17 cellular contexts compared by ENCODE assay signal in the genomic region with DNA sequence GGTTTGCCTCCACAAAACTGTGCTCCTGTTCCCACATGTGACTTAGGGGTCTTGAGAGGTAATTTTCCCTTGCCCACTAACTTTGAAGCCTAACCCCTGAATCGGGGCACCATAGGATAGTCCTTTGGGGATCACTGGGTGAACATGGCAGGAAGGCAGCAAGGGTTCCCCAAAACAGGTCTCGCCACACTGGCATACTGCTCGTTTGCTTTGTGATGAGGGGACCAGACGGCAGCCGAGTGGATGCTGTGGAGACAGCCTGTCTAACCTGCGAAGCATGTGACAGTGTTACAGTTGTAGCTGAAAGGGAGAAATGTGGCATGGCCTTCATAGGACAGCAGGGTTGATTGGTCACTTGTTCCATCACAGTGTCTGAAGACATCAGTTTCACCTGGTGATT. TPM values are rescaled to one million over a fixed set of nuclear protein-coding genes. Genes with fewer than 3 reads are reported as not detected.
DNase-seq lines count a peak whose midpoint lies in the region; ATAC-seq and TF ChIP-seq lines count a peak whose summit lies in the region.
"Had no signal": no experiment of that assay in that cellular context is flagged by ENCODE, and none has a peak within 500 bp of the region (broad histone marks: within the 10 kb centered on the region; RNA-seq: fewer than 3 reads in every experiment).

No MANE protein-coding gene starts in this region.

- H3K9me3 ChIP-seq in right cardiac atrium (ENCODE audit: control insufficient read depth, low read length), result no peaks in the 10 kb centered on the region
- H3K9me3 ChIP-seq in esophagus (ENCODE audit: control insufficient read depth in 2 of 2, insufficient read depth in 1 of 2, low read depth in 1 of 2, low read length in 1 of 2), result no peaks in the 10 kb centered on the region
- no peaks in the 10 kb centered on the region for H3K9me3 ChIP-seq in osteoblast (ENCODE audit: low read depth, low read length)
- H3K9me3 ChIP-seq in thyroid gland, result no peaks in the 10 kb centered on the region

- H3K27ac ChIP-seq in right cardiac atrium (ENCODE audit: low read length), result peak overlapping the region; percentile 43
- peak overlapping the region; percentile 24 to 33 for H3K27ac ChIP-seq in esophagus (ENCODE audit: low read depth in 2 of 2, low read length in 1 of 2)
- peak overlapping the region; percentile 80 for H3K27ac ChIP-seq in osteoblast (ENCODE audit: low read depth, low read length)
- H3K27ac ChIP-seq in thyroid gland, result peak overlapping the region in 2 of 3 donors; percentile 40 to 52

- H3K27me3 ChIP-seq in right cardiac atrium (ENCODE audit: control insufficient read depth, insufficient read depth), result no peaks in the 10 kb centered on the region
- no peaks in the 10 kb centered on the region for H3K27me3 ChIP-seq in esophagus (ENCODE audit: control insufficient read depth in 1 of 2, insufficient read depth in 2 of 2, low read length in 2 of 2)
- no peaks in the 10 kb centered on the region for H3K27me3 ChIP-seq in osteoblast (ENCODE audit: insufficient read depth, low read length)
- no peaks in the 10 kb centered on the region for H3K27me3 ChIP-seq in thyroid gland

- WGBS in right cardiac atrium, result 83% methylated on average over 6 of the region's 6 CpGs
- WGBS in esophagus, 2 donors, result 87 to 91% methylated on average over 6 of the region's 6 CpGs
- whole genome bisulfite sequencing in thyroid gland, 2 donors, result 71 to 79% methylated on average over 6 of the region's 6 CpGs

- H3K36me3 ChIP-seq in esophagus (ENCODE audit: control insufficient read depth in 2 of 2, insufficient read depth in 2 of 2, low read length in 1 of 2) (peaks cover 36 to 58% of the 10 kb centered on the region in 2 donors), osteoblast (ENCODE audit: insufficient read depth, low read length) (peaks cover 61% of the 10 kb centered on the region), thyroid gland (peaks cover 58 to 66% of the 10 kb centered on the region in 2 donors)

- no peak overlapping the region for H3K27ac Mint-ChIP-seq in activated naive CD8-positive, alpha-beta T cell treated with anti-CD3 and anti-CD28 coated beads, Interleukin-2, amount 50 U/mL, for 24 hours
- H3K27ac Mint-ChIP-seq: CD4-positive, alpha-beta T cell; IgD-negative memory B cell; stimulated activated memory B cell treated with anti-CD40 and anti-IgM and Interleukin-4, amounts not matched to agents 10 μg/mL and 1 μg/mL and 100 μg/mL, for 72 hours had no signal

- no peak for TF ChIP-seq POLR2A in thyroid gland (IDR thresholded peaks at IDR 0.05)

- H3K9me3 Mint-ChIP-seq in activated naive CD8-positive, alpha-beta T cell treated with anti-CD3 and anti-CD28 coated beads, Interleukin-2, amount 50 U/mL, for 24 hours, result no peaks in the 10 kb centered on the region
- H3K9me3 Mint-ChIP-seq: CD4-positive, alpha-beta T cell; IgD-negative memory B cell; stimulated activated memory B cell treated with anti-CD40 and anti-IgM and Interleukin-4, amounts not matched to agents 10 μg/mL and 1 μg/mL and 100 μg/mL, for 72 hours had no signal

- H4K20me1 ChIP-seq in osteoblast (ENCODE audit: insufficient read depth, low read length), result no peaks in the 10 kb centered on the region

- peaks cover 29% of the 10 kb centered on the region for H3K36me3 Mint-ChIP-seq in activated naive CD8-positive, alpha-beta T cell treated with anti-CD3 and anti-CD28 coated beads, Interleukin-2, amount 50 U/mL, for 24 hours (ENCODE audit: low read depth)

- DNase-seq in right cardiac atrium (no peak), Right ventricle myocardium inferior (ENCODE audit: missing footprints) (no peak), osteoblast (ENCODE audit: insufficient read length, low spot score, missing footprints) (no peak), thyroid gland (no peak), SHP77 treated with DMSO at 0.1 percent for 48 hours (lab: John Stamatoyannopoulos, UW) (no peak), MV-4-11 (lab: John Stamatoyannopoulos, UW) (no peak)
- no peak for DNase-seq in activated naive CD8-positive, alpha-beta T cell treated with anti-CD3 and anti-CD28 coated beads, Interleukin-2, amount 50 U/mL, for 24 hours
- DNase-seq: activated CD4-positive, alpha-beta T cell treated with anti-CD3 and anti-CD28 coated beads for 1 hour; activated CD8-positive, alpha-beta memory T cell treated with anti-CD3 and anti-CD28 coated beads, Interleukin-2, amount 50 U/mL, for 4 hours; activated gamma-delta T cell; CD4-positive, alpha-beta T cell; DMS53; stimulated activated CD4-positive, alpha-beta T cell treated with anti-CD3 and anti-CD28 coated beads, Interleukin-12 subunit alpha, Interleukin-12 subunit beta, amount 100 ng/mL, for 4 hours had no signal

- H3K4me3 ChIP-seq in right cardiac atrium (ENCODE audit: low read length), result no peak overlapping the region
- no peak overlapping the region for H3K4me3 ChIP-seq in esophagus (ENCODE audit: low read depth in 1 of 2, low read length in 2 of 2)
- H3K4me3 ChIP-seq in osteoblast (ENCODE audit: insufficient read depth, low read length), result no peak overlapping the region
- H3K4me3 ChIP-seq in thyroid gland (replicated peaks in 1 of 3), result no peak overlapping the region
- H3K4me3 ChIP-seq: coronary artery had no signal

- no peak overlapping the region for H3K4me3 Mint-ChIP-seq in activated naive CD8-positive, alpha-beta T cell treated with anti-CD3 and anti-CD28 coated beads, Interleukin-2, amount 50 U/mL, for 24 hours
- H3K4me3 Mint-ChIP-seq: CD4-positive, alpha-beta T cell; IgD-negative memory B cell; stimulated activated memory B cell treated with anti-CD40 and anti-IgM and Interleukin-4, amounts not matched to agents 10 μg/mL and 1 μg/mL and 100 μg/mL, for 72 hours had no signal

- H3K4me1 ChIP-seq in right cardiac atrium (ENCODE audit: control insufficient read depth, insufficient read depth, low read length) (peaks cover 4% of the 10 kb centered on the region), esophagus (ENCODE audit: control insufficient read depth in 2 of 2, insufficient read depth in 2 of 2, low read length in 1 of 2) (no peaks in the 10 kb centered on the region), osteoblast (ENCODE audit: insufficient read depth, low read length) (peaks cover 17% of the 10 kb centered on the region), thyroid gland (peaks cover 0 to 11% of the 10 kb centered on the region in 2 donors)

- intact Hi-C loops in right cardiac atrium (cut with DNase I) (loop anchor here in 3 of 4 donors (2.0 to 10.0 kb wide), 3 partner anchors 55 to 255 kb away; partner anchors contain the start of genes MMAB (in 1 of the 3) and MVK (in 1 of the 3)), Right ventricle myocardium inferior (cut with DNase I) (loop anchor here (2.0 to 5.0 kb wide), 4 partner anchors 53 to 195 kb away; partner anchors contain the start of genes MMAB and MVK), thyroid gland (cut with DNase I) (loop anchor here (2.0 kb wide), 1 partner anchor 255 kb away; no protein-coding TSS in a partner anchor)

- H2AFZ ChIP-seq in osteoblast (ENCODE audit: low read length), result no peak overlapping the region

- TF ChIP-seq CTCF in osteoblast (IDR thresholded peaks at IDR 0.05; ENCODE audit: extremely low read depth, low read depth, low read length) (no peak), thyroid gland (IDR thresholded peaks at IDR 0.05) (no peak)

- ATAC-seq in right cardiac atrium (no peak), Right ventricle myocardium inferior (no peak)
- no peak for ATAC-seq in activated naive CD8-positive, alpha-beta T cell treated with anti-CD3 and anti-CD28 coated beads, Interleukin-2, amount 50 U/mL, for 24 hours
- ATAC-seq: stimulated activated memory B cell treated with anti-CD40 and anti-IgM and Interleukin-4, amounts not matched to agents 10 μg/mL and 1 μg/mL and 100 μg/mL, for 72 hours had no signal

- no peaks in the 10 kb centered on the region for H3K27me3 Mint-ChIP-seq in activated naive CD8-positive, alpha-beta T cell treated with anti-CD3 and anti-CD28 coated beads, Interleukin-2, amount 50 U/mL, for 24 hours
- H3K27me3 Mint-ChIP-seq: CD4-positive, alpha-beta T cell; IgD-negative memory B cell; stimulated activated memory B cell treated with anti-CD40 and anti-IgM and Interleukin-4, amounts not matched to agents 10 μg/mL and 1 μg/mL and 100 μg/mL, for 72 hours had no signal

- H3K4me2 ChIP-seq in osteoblast (ENCODE audit: insufficient read depth, low read length), result peak overlapping the region; percentile 51

- H3K4me1 Mint-ChIP-seq in activated naive CD8-positive, alpha-beta T cell treated with anti-CD3 and anti-CD28 coated beads, Interleukin-2, amount 50 U/mL, for 24 hours, result no peaks in the 10 kb centered on the region
- H3K4me1 Mint-ChIP-seq: IgD-negative memory B cell; stimulated activated memory B cell treated with anti-CD40 and anti-IgM and Interleukin-4, amounts not matched to agents 10 μg/mL and 1 μg/mL and 100 μg/mL, for 72 hours had no signal

- H3K79me2 ChIP-seq in osteoblast (ENCODE audit: insufficient read depth, low read length), result no peaks in the 10 kb centered on the region

RNA-seq across cellular contexts. Expression of gene UBE3B, which starts 42.4 kb away (rescaled TPM):
- total RNA-seq in right cardiac atrium (10 to 100 TPM; 39.9 to 53.2 (median 46.8) TPM), Right ventricle myocardium inferior (56.1 TPM), osteoblast (34.8 and 40.9 TPM in 2 replicates), thyroid gland (10 to 100 TPM; 52.2 to 72.5 (median 65.5) TPM)
- polyA plus RNA-seq in right cardiac atrium (22.6 TPM), esophagus (10 to 100 TPM; 12.6 to 14.0 TPM)

RNA-seq across cellular contexts. Expression of gene KCTD10, which starts 42.7 kb away (rescaled TPM):
- total RNA-seq in right cardiac atrium, result 10 to 100 TPM; 28.3 to 76.9 (median 32.9) TPM
- 16.5 TPM for polyA plus RNA-seq in right cardiac atrium
- 32.2 TPM for total RNA-seq in Right ventricle myocardium inferior
- polyA plus RNA-seq in esophagus, result 10 to 100 TPM; 15.4 to 28.2 TPM
- total RNA-seq in osteoblast, result 94.6 and 102 TPM in 2 replicates
- 100 to 1,000 TPM in 1 of 4 donors, 10 to 100 TPM in 3; 70.3 to 149 (median 85.4) TPM for total RNA-seq in thyroid gland

RNA-seq across cellular contexts. Expression of gene MMAB, which starts 53.5 kb away (rescaled TPM):
- 10 to 100 TPM; 37.0 to 50.7 (median 42.2) TPM for total RNA-seq in right cardiac atrium
- 46.9 TPM for polyA plus RNA-seq in right cardiac atrium
- 61.7 TPM for total RNA-seq in Right ventricle myocardium inferior
- polyA plus RNA-seq in esophagus, result 10 to 100 TPM; 42.5 to 50.3 TPM
- 34.4 and 35.7 TPM in 2 replicates for total RNA-seq in osteoblast
- 10 to 100 TPM; 40.3 to 82.2 (median 69.7) TPM for total RNA-seq in thyroid gland

RNA-seq across cellular contexts. Expression of gene MVK, which starts 53.8 kb away (rescaled TPM):
- 10 to 100 TPM in 1 of 4 donors, 1 to 10 TPM in 3; 5.8 to 10.2 (median 6.9) TPM for total RNA-seq in right cardiac atrium
- polyA plus RNA-seq in right cardiac atrium, result 9.6 TPM
- 11.8 TPM for total RNA-seq in Right ventricle myocardium inferior
- 10 to 100 TPM; 52.3 to 82.3 TPM for polyA plus RNA-seq in esophagus
- total RNA-seq in osteoblast, result 31.1 and 31.2 TPM in 2 replicates
- 10 to 100 TPM; 20.4 to 42.0 (median 31.6) TPM for total RNA-seq in thyroid gland

Comparison
In these comparisons a context has a peak if more than half of its experiments do, and no peak if none do; other contexts are left out.
1. H3K27ac ChIP-seq: peak in every context shown above with its lines; median percentile 80 in osteoblast; 46 in thyroid gland; 43 in right cardiac atrium; 28 in esophagus.